8 cellular contexts compared by ENCODE assay signal in the genomic region with DNA sequence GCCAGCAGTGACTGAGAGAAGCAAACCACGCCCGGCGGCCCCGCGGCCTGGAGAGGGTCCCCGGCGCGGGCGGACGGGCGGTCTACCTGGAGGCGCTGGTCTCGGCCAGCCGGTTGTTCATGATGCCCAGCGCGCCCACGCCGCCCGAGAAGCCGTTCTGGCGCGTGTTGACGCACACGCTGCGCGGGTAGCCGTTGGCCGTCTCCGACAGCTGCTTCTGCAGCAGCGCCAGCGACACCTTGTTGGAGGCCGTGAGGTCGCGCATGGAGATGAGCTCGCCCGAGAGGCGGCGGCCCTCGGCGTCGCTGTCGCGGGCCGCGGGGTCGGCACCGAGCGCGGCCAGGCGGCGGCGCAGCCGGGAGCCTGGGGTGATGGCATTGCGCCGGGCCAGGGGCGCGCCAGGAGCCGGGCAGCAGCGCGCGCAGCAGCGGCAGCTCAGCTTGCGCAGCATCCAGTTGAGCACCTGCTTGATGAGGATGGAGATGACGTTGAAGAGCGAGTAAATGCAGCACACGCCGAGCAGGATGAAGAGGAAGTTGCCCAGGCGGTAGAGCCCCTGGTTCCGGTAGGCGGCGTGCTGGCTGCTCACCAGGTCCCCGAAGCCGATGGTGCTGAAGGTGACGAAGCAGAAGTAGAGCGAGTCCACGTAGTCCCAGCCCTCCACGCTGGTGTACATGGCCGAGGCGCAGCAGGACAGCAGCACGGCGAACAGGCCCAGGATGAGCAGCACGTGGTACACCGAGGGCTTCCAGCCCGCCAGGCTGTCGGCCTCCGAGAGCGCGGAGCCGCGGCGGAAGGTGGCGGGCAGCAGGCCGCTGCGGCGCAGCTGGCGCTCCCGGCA. TPM values are rescaled to one million over a fixed set of nuclear protein-coding genes. Genes with fewer than 3 reads are reported as not detected.
A peak's percentile ranks its signal among the peaks of the same experiment; 100 is the strongest.
DNase-seq lines count a peak whose midpoint lies in the region; ATAC-seq lines count a peak whose summit lies in the region.

No MANE protein-coding gene starts in this region.

- H3K9me3 Mint-ChIP-seq in effector memory CD8-positive, alpha-beta T cell: no peaks in the 10 kb centered on the region

- H3K4me1 Mint-ChIP-seq in effector memory CD8-positive, alpha-beta T cell (ENCODE audit: low read depth in 2 of 2): peaks cover 8% of the 10 kb centered on the region in 2 donors

- H3K27ac Mint-ChIP-seq in effector memory CD8-positive, alpha-beta T cell: peak overlapping the region; percentile 23 to 95

- DNase-seq in AG08396 (ENCODE audit: low spot score) (peak; percentile 71), NCI-H526 (lab: John Stamatoyannopoulos, UW) (peak; percentile 67 to 91), myocyte (ENCODE audit: low read depth) (peak; percentile 19)
- peak; percentile 89 for DNase-seq in activated CD8-positive, alpha-beta memory T cell treated with anti-CD3 and anti-CD28 coated beads for 24 hours
- DNase-seq in effector memory CD8-positive, alpha-beta T cell: peak; percentile 42 to 62 (median 43)
- DNase-seq in stimulated activated naive CD4-positive, alpha-beta T cell treated with Interleukin-2 at 50 U/mL for 16 hours (lab: John Stamatoyannopoulos, UW): peak; percentile 56

- no peaks in the 10 kb centered on the region for H3K36me3 Mint-ChIP-seq in effector memory CD8-positive, alpha-beta T cell (ENCODE audit: insufficient read depth)

- peak overlapping the region; percentile 80 to 92 for H3K4me3 Mint-ChIP-seq in effector memory CD8-positive, alpha-beta T cell

- peak; percentile 81 for ATAC-seq in GM19023 (IDR thresholded peaks at IDR 0.05; ENCODE audit: unreplicated experiment)
- ATAC-seq in HG03280 (IDR thresholded peaks at IDR 0.05; ENCODE audit: unreplicated experiment): peak; percentile 73
- ATAC-seq in effector memory CD8-positive, alpha-beta T cell (replicated peaks): peak; percentile 84

- H3K27me3 Mint-ChIP-seq in effector memory CD8-positive, alpha-beta T cell: peaks cover 0 to 9% of the 10 kb centered on the region in 2 donors

RNA-seq across cellular contexts. Expression of a gene that starts 49.7 kb away (rescaled TPM):
- not detected in 2 replicates for total RNA-seq in myocyte
- 0.04 TPM for polyA plus RNA-seq in myocyte (2012)

Comparison
In these comparisons a context has a peak if more than half of its experiments do, and no peak if none do; other contexts are left out.
1. Peak in every context shown above with its lines: DNase-seq and ATAC-seq.
2. DNase-seq: peak in every context shown above with its lines; median percentile 89 in activated CD8-positive, alpha-beta memory T cell treated with anti-CD3 and anti-CD28 coated beads for 24 hours; 79 in NCI-H526; 71 in AG08396; 56 in stimulated activated naive CD4-positive, alpha-beta T cell treated with Interleukin-2 at 50 U/mL for 16 hours; 43 in effector memory CD8-positive, alpha-beta T cell; 19 in myocyte.